Comparison of ENCODE assay signal across 13 cellular contexts in the genomic region with DNA sequence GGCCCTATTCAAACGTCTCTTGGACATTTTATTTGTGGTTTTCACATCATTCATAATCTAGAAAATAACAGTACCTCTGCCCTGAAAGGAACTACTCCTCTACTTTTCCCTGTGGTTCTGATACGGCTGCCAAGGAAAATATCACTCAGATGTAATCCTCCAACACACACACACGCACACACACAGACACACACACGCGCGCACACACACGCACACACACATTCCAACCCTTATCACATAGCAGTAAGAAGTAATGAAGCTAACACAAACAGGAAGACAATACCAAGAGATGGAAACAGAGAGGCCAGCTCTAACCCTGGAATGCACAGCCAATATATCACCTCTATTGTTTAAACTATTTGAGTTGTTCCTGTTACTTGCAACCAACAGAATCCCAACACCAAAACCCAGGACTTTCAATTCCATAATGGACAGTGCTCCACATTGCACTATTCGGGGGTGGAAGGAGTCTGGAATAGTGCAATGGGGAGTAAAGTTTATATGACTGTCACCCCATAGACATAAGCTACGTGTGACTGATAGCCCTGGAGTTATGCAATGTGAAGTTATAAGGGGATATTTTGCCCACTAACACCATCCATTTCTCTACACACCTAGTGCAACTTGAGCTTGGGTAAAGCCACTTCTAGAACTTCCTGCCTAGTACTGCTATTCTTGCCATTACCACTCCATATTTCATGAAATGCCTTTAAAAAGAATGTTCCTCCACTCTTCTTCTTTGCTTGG.
DNase-seq lines count a peak whose midpoint lies in the region; ATAC-seq and TF ChIP-seq lines count a peak whose summit lies in the region.
"Had no signal": no experiment of that assay in that cellular context is flagged by ENCODE, and none has a peak within 500 bp of the region (broad histone marks: within the 10 kb centered on the region; RNA-seq: fewer than 3 reads in every experiment).

No MANE protein-coding gene starts in this region.

- intact Hi-C loops in sciatic nerve (cut with DNase I) = no loop called here

- H4K5ac ChIP-seq in mesendoderm (ENCODE audit: low read length) = no peak overlapping the region

- no CpG with 5 or more reads among the region's 9 CpGs for WGBS in mesendoderm (ENCODE audit: extremely low coverage, insufficient coverage, low lambda C conversion rate)

- H3K9me3 ChIP-seq in right atrium auricular region = no peaks in the 10 kb centered on the region

- no peak overlapping the region for H3K56ac ChIP-seq in mesendoderm (ENCODE audit: low read length)

- H3K4me1 Mint-ChIP-seq in HFFc6 (ENCODE audit: low read depth) = peaks cover 50% of the 10 kb centered on the region
- H3K4me1 Mint-ChIP-seq: naive thymus-derived CD8-positive, alpha-beta T cell had no signal

- peak; percentile 17 for DNase-seq in HFFc6
- peak; percentile 84 for DNase-seq in astrocyte of the spinal cord (ENCODE audit: low read depth, low spot score)
- no peak for DNase-seq in right atrium auricular region (ENCODE audit: low spot score)
- DNase-seq in sciatic nerve (ENCODE audit: low spot score) = peak; percentile 75
- DNase-seq in mesendoderm = no peak
- no peak for DNase-seq in NCI-H1092 treated with DMSO at 0.1 percent for 48 hours (lab: John Stamatoyannopoulos, UW)
- DNase-seq in caudate nucleus (lab: John Stamatoyannopoulos, UW) = no peak
- DNase-seq: activated CD4-positive, alpha-beta T cell treated with anti-CD3 and anti-CD28 coated beads, Interleukin-2, amount 10 ng/mL, durations not matched to agents 24 days and 14 days; activated gamma-delta T cell; naive thymus-derived CD8-positive, alpha-beta T cell; stimulated activated CD4-positive, alpha-beta T cell treated with anti-CD3 and anti-CD28 coated beads, Interleukin-2, amount 100 ng/mL, for 24 hours; stimulated activated naive B cell treated with anti-CD40 and anti-IgM and Interleukin-4, amounts not matched to agents 10 μg/mL and 1 μg/mL and 100 μg/mL, for 72 hours had no signal

- H2AK5ac ChIP-seq in mesendoderm (ENCODE audit: low read length) = no peak overlapping the region

- no peaks in the 10 kb centered on the region for H3K36me3 ChIP-seq in right atrium auricular region
- H3K36me3 ChIP-seq in mesendoderm (ENCODE audit: control insufficient read depth, insufficient read depth, low read length) = no peaks in the 10 kb centered on the region

- H3K9me3 Mint-ChIP-seq in HFFc6 = no peaks in the 10 kb centered on the region
- H3K9me3 Mint-ChIP-seq: activated CD4-positive, alpha-beta T cell treated with anti-CD3 and anti-CD28 coated beads, Interleukin-2, amount 10 ng/mL, durations not matched to agents 24 days and 14 days; stimulated activated naive B cell treated with anti-CD40 and anti-IgM and Interleukin-4, amounts not matched to agents 10 μg/mL and 1 μg/mL and 100 μg/mL, for 72 hours had no signal

- no peak overlapping the region for H3K18ac ChIP-seq in mesendoderm (ENCODE audit: low read length)

- no peak overlapping the region for H4K8ac ChIP-seq in mesendoderm (ENCODE audit: low read depth, low read length)

- H3K79me2 ChIP-seq in mesendoderm (ENCODE audit: control insufficient read depth, insufficient read depth, low read length) = no peaks in the 10 kb centered on the region

- no peak overlapping the region for H3K9ac ChIP-seq in mesendoderm (ENCODE audit: low read length)

- ATAC-seq in sciatic nerve (peak; percentile 69), HG02678 (IDR thresholded peaks at IDR 0.05; ENCODE audit: unreplicated experiment) (no peak)
- ATAC-seq: naive thymus-derived CD8-positive, alpha-beta T cell; stimulated activated naive B cell treated with anti-CD40 and anti-IgM and Interleukin-4, amounts not matched to agents 10 μg/mL and 1 μg/mL and 100 μg/mL, for 72 hours had no signal

- in situ Hi-C loops in astrocyte of the spinal cord (cut with HindIII; ENCODE audit: low sequenced_read_pairs) = no loop called here

- no peak overlapping the region for H2BK15ac ChIP-seq in mesendoderm (replicated peaks; ENCODE audit: low read depth)

- H3K27ac Mint-ChIP-seq in HFFc6 = peak overlapping the region; percentile 90
- H3K27ac Mint-ChIP-seq: activated CD4-positive, alpha-beta T cell treated with anti-CD3 and anti-CD28 coated beads, Interleukin-2, amount 10 ng/mL, durations not matched to agents 24 days and 14 days; stimulated activated naive B cell treated with anti-CD40 and anti-IgM and Interleukin-4, amounts not matched to agents 10 μg/mL and 1 μg/mL and 100 μg/mL, for 72 hours had no signal

- peak overlapping the region; percentile 6; the same call in 1 of the 2 replicates for H3K4me3 Mint-ChIP-seq in HFFc6
- H3K4me3 Mint-ChIP-seq: activated CD4-positive, alpha-beta T cell treated with anti-CD3 and anti-CD28 coated beads, Interleukin-2, amount 10 ng/mL, durations not matched to agents 24 days and 14 days; naive thymus-derived CD8-positive, alpha-beta T cell; stimulated activated naive B cell treated with anti-CD40 and anti-IgM and Interleukin-4, amounts not matched to agents 10 μg/mL and 1 μg/mL and 100 μg/mL, for 72 hours had no signal

- no peak overlapping the region for H2BK5ac ChIP-seq in mesendoderm (ENCODE audit: low read length)

- no peak overlapping the region for H3K4ac ChIP-seq in mesendoderm (ENCODE audit: low read depth, low read length)

- no peak for TF ChIP-seq CTCF in HFFc6 (IDR thresholded peaks at IDR 0.05)
- TF ChIP-seq CTCF in astrocyte of the spinal cord (IDR thresholded peaks at IDR 0.05; ENCODE audit: low read depth, low read length) = no peak
- no peak for TF ChIP-seq CTCF in right atrium auricular region (IDR thresholded peaks at IDR 0.05)

- no peak overlapping the region for H3K4me2 ChIP-seq in mesendoderm (ENCODE audit: low read length)

- H3K4me3 ChIP-seq in astrocyte of the spinal cord (ENCODE audit: low read depth, low read length) (no peak overlapping the region), right atrium auricular region (no peak overlapping the region), mesendoderm (ENCODE audit: low read length) (no peak overlapping the region)

- no peaks in the 10 kb centered on the region; the same call in none of the 2 replicates for H3K27me3 Mint-ChIP-seq in HFFc6 (ENCODE audit: insufficient read depth)
- H3K27me3 Mint-ChIP-seq: activated CD4-positive, alpha-beta T cell treated with anti-CD3 and anti-CD28 coated beads, Interleukin-2, amount 10 ng/mL, durations not matched to agents 24 days and 14 days; stimulated activated naive B cell treated with anti-CD40 and anti-IgM and Interleukin-4, amounts not matched to agents 10 μg/mL and 1 μg/mL and 100 μg/mL, for 72 hours had no signal

- H3K27me3 ChIP-seq in right atrium auricular region (no peaks in the 10 kb centered on the region), mesendoderm (ENCODE audit: insufficient read depth, low read length, poor library complexity) (no peaks in the 10 kb centered on the region)

- no peak overlapping the region for H2BK120ac ChIP-seq in mesendoderm (ENCODE audit: low read depth, low read length)

- H3K23ac ChIP-seq in mesendoderm (ENCODE audit: low read length) = no peak overlapping the region

- H3K27ac ChIP-seq in right atrium auricular region = peak overlapping the region; percentile 24 to 61
- H3K27ac ChIP-seq in mesendoderm (ENCODE audit: low read depth, low read length) = no peak overlapping the region
- no peak overlapping the region for H3K27ac ChIP-seq in caudate nucleus (ENCODE audit: low read depth, low read length)

- no peaks in the 10 kb centered on the region for H3K79me1 ChIP-seq in mesendoderm (ENCODE audit: low read length)

- H3K36me3 Mint-ChIP-seq in HFFc6 (ENCODE audit: low read depth) = no peaks in the 10 kb centered on the region
- H3K36me3 Mint-ChIP-seq: naive thymus-derived CD8-positive, alpha-beta T cell; stimulated activated naive B cell treated with anti-CD40 and anti-IgM and Interleukin-4, amounts not matched to agents 10 μg/mL and 1 μg/mL and 100 μg/mL, for 72 hours had no signal

- H3K4me1 ChIP-seq in right atrium auricular region (peaks cover 0 to 14% of the 10 kb centered on the region in 2 donors), mesendoderm (ENCODE audit: control insufficient read depth, low read depth, low read length) (peaks cover 2% of the 10 kb centered on the region)

Comparison
In these comparisons a context has a peak if more than half of its experiments do, and no peak if none do; other contexts are left out.
1. DNase-seq: peak in HFFc6 (single experiment), astrocyte of the spinal cord (single experiment) and sciatic nerve (single experiment); none in right atrium auricular region (single experiment), mesendoderm (single experiment), NCI-H1092 treated with DMSO at 0.1 percent for 48 hours (single experiment) and caudate nucleus (0 of 61).
2. H3K27ac ChIP-seq: peak in right atrium auricular region (2 of 2); none in mesendoderm (single experiment) and caudate nucleus (single experiment).